In the genomic region with DNA sequence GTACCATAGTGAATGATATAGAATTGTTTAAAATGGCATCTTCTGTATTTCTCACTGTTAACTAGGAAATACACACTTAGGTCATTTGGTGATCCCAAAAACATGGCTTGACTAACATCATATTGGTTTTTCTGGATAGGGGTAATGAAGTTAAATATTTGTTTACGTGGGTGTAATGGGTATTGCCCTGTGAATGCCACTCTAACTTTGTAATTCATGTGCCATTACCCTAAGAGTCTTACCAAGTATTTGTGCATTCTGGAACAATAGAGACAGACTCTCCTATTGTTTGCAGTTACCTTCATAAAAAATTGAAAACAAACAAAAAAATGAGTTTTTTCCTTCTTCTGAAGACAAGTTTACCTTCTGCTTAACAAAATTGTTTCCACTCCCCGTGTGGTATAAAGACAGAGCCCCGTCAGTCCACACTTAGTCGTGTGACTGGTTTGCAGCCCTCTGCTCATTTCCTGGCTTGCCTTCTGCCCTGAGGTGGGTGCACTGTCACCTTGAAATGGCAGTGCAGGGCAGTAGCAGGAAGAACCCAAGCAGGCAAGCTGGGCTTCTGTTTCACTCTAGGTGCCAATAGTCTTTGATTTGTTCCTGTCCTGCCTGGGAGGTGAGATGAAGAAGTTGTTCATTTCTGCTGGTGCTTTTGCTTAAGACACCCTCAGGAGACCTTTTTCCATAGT, we compare ENCODE assay signal across 1 cellular context.
TF ChIP-seq lines count a peak whose summit lies in the region.

No MANE protein-coding gene starts in this region.

TF ChIP-seq in HepG2, 621 proteins besides CTCF, POLR2A, EP300 and RAD21:
- TF ChIP-seq ZNF343 (CRISPR knock-in tag; IDR thresholded peaks at IDR 0.05) (no peak), SALL1 (CRISPR knock-in tag; IDR thresholded peaks at IDR 0.05) (0 out of 2 replicates have a peak, but pooled peaks have one; percentile 2), SOX6 (IDR thresholded peaks at IDR 0.05) (no peak), SOX6 (CRISPR knock-in tag; IDR thresholded peaks at IDR 0.05) (peak; percentile 4; the same call in 1 of the 2 replicates)
